Comparison of ENCODE assay signal across 25 cellular contexts in the genomic region with DNA sequence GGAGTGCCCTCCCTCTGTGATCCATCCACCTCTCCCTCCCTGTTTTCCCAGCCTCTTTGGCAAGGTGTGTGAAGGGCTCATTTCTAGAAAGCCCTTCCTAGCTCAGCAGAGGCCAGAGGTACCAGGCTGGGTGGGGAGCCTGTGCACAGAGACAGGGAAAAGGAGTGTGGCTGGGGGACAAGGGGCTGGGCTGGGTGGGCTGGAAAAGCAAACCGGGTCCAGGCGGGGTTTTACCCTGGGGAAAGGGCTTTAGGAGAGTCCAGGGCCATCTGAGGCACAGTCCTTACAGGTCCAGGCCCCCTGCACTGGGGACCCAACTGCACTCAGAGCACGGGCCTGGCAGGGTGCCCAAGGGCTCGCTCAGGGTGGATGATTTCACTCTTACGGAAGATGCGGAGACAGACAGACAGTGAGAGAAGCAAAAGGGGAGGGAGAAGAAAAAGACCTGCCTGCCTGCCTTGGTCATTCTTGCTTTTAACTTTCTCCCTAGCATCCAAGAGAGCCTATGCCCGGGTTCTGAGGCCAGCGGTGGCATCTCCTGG. TPM values are rescaled to one million over a fixed set of nuclear protein-coding genes. Genes with fewer than 3 reads are reported as not detected.
DNase-seq lines count a peak whose midpoint lies in the region; ATAC-seq, FAIRE-seq and TF ChIP-seq lines count a peak whose summit lies in the region.
"Had no signal": no experiment of that assay in that cellular context is flagged by ENCODE, and none has a peak within 500 bp of the region (broad histone marks: within the 10 kb centered on the region; RNA-seq: fewer than 3 reads in every experiment).

No MANE protein-coding gene starts in this region.

- no peak overlapping the region for H2BK20ac ChIP-seq in H1 (ENCODE audit: low read length)

- H3K9me3 ChIP-seq in H1 (ENCODE audit: insufficient read depth in 2 of 2, low read depth in 1 of 2, low read length in 1 of 2): no peaks in the 10 kb centered on the region
- H3K9me3 ChIP-seq: Caco-2, Peyer's patch had no signal

- DNase-seq in NCI-H524 (lab: John Stamatoyannopoulos, UW) (peak; percentile 22 to 47), NCI-H524 treated with DMSO at 0.1 percent for 48 hours (lab: John Stamatoyannopoulos, UW) (no peak), NCI-H69 (lab: John Stamatoyannopoulos, UW) (peak; percentile 40), H1 (ENCODE audit: low read depth in 1 of 2, low spot score in 2 of 2) (no peak), HPDE6-E6E7 (ENCODE audit: extremely low spot score) (no peak), NCI-H1694 (lab: John Stamatoyannopoulos, UW) (no peak)
- DNase-seq: Caco-2; CD8-positive, alpha-beta T cell; H9; Kasumi-1; NCI-H1092 treated with DMSO at 0.1 percent for 48 hours; NCI-H2227 treated with DMSO at 0.1 percent for 48 hours; NCI-H82; OCI-M1; SIG-M5 had no signal

- no peak for FAIRE-seq in H1 (lab: Jason Lieb, UNC)
- FAIRE-seq: GM18507 had no signal

- no peak overlapping the region for H3K56ac ChIP-seq in H1 (replicated peaks; ENCODE audit: insufficient read length, low read depth, low read length)

- CTCF ChIA-PET in H1 (lab: Charles Lee; ENCODE audit: partially characterized antibody): interaction anchor here (1.2 to 5.2 kb wide), 6 partner anchors 9 to 151 kb away, joined by 3 to 50 read pairs (median 6); a partner anchor contains a TSS

- H2AFZ ChIP-seq in H1 (ENCODE audit: low read length): no peak overlapping the region
- H2AFZ ChIP-seq: GM23248 had no signal

- no peak overlapping the region for H4K91ac ChIP-seq in H1 (replicated peaks; ENCODE audit: insufficient read length, low read length)

- no peak overlapping the region for H3K9ac ChIP-seq in H1 (replicated peaks in 1 of 4; ENCODE audit: extremely low read depth in 1 of 4, low read depth in 3 of 4, low read length in 3 of 4)
- H3K9ac ChIP-seq: GM23248 had no signal

- TF ChIP-seq EP300 in H1 (IDR thresholded peaks at IDR 0.05; ENCODE audit: borderline replicate concordance in 1 of 2, low read depth in 2 of 2, low read length in 2 of 2): no peak

- no peak overlapping the region for H3K4me3 ChIP-seq in H1 (ENCODE audit: extremely low read depth in 1 of 4, insufficient read depth in 2 of 4, low read depth in 3 of 4, low read length in 4 of 4)
- H3K4me3 ChIP-seq: GM23248, Peyer's patch, SK-N-MC had no signal

- TF ChIP-seq CTCF in H1 (IDR thresholded peaks at IDR 0.05; ENCODE audit: control extremely low read depth in 1 of 3, insufficient read depth in 1 of 3, low read depth in 1 of 3, low read length in 3 of 3): no peak

- H3K27me3 ChIP-seq in H1 (replicated peaks in 1 of 4; ENCODE audit: control insufficient read depth in 3 of 4, extremely low read depth in 1 of 4, insufficient read depth in 3 of 4, low read length in 3 of 4): peaks cover 0 to 34% (median 16%) of the 10 kb centered on the region in 4 experiments; a peak in 6 of 7 replicates
- H3K27me3 ChIP-seq: Peyer's patch had no signal

- no peak for TF ChIP-seq POLR2A in H1 (IDR thresholded peaks at IDR 0.05; ENCODE audit: control extremely low read depth in 1 of 2, low read depth in 2 of 2, low read length in 2 of 2)

- TF ChIP-seq RAD21 in H1 (IDR thresholded peaks at IDR 0.05 in 1 of 2, conservative IDR thresholded peaks at IDR 0.05 in 1 of 2; ENCODE audit: low read depth in 2 of 2, low read length in 2 of 2): no peak

- H4K20me1 ChIP-seq in H1 (replicated peaks in 1 of 2; ENCODE audit: control insufficient read depth in 1 of 2, insufficient read depth in 2 of 2, low read length in 2 of 2): no peaks in the 10 kb centered on the region

- WGBS in H1 (ENCODE audit: extremely low coverage in 1 of 2, insufficient coverage in 1 of 2, insufficient read length in 1 of 2, insufficient replicate concordance in 2 of 2, low coverage in 1 of 2, low lambda C conversion rate in 2 of 2, missing lambda C conversion rate in 1 of 2), 2 experiments: 89% methylated on average over 7 of the region's 8 CpGs; no CpG with 5 or more reads in 1 of the 2 experiments

- H3K36me3 ChIP-seq in H1 (ENCODE audit: control insufficient read depth in 2 of 4, insufficient read depth in 4 of 4, low read length in 3 of 4): no peaks in the 10 kb centered on the region
- H3K36me3 ChIP-seq: Peyer's patch had no signal

- H3K23me2 ChIP-seq in H1 (ENCODE audit: low read depth, low read length): 0 out of 2 replicates have a peak, but pooled peaks cover 1% of the 10 kb centered on the region

- H3K14ac ChIP-seq in H1 (ENCODE audit: insufficient read length): no peak overlapping the region

- ATAC-seq in HG03460 (IDR thresholded peaks at IDR 0.05; ENCODE audit: unreplicated experiment): no peak
- ATAC-seq: CD8-positive, alpha-beta T cell had no signal

- no peak overlapping the region for H2BK5ac ChIP-seq in H1 (ENCODE audit: low read depth, low read length)

- H3K18ac ChIP-seq in H1 (ENCODE audit: extremely low read depth, low read length): no peak overlapping the region

- no peaks in the 10 kb centered on the region for H3K79me1 ChIP-seq in H1 (ENCODE audit: low read depth, low read length)

- no peak overlapping the region for H3K4me2 ChIP-seq in H1 (ENCODE audit: insufficient read depth in 1 of 2, low read depth in 2 of 2, low read length in 2 of 2)

- no peak overlapping the region for H2AK5ac ChIP-seq in H1 (ENCODE audit: low read depth, low read length)

- H3K23ac ChIP-seq in H1 (ENCODE audit: insufficient read length): no peak overlapping the region

- no peak overlapping the region for H2BK120ac ChIP-seq in H1 (replicated peaks; ENCODE audit: low read depth, low read length)

- no peak overlapping the region for H2BK12ac ChIP-seq in H1 (ENCODE audit: low read depth, low read length)

- H4K8ac ChIP-seq in H1 (ENCODE audit: extremely low read depth, insufficient read depth, low read length): no peak overlapping the region

- H4K5ac ChIP-seq in H1 (ENCODE audit: insufficient read length, low read depth, low read length): no peak overlapping the region

- POLR2A ChIA-PET in H1 (lab: Charles Lee; ENCODE audit: partially characterized antibody): no interaction called here

- H3K27ac ChIP-seq in H1 (ENCODE audit: low read depth, low read length): no peak overlapping the region
- H3K27ac ChIP-seq: C4-2B, GM23248, Peyer's patch, SK-N-MC had no signal

- H3K4ac ChIP-seq in H1 (replicated peaks; ENCODE audit: insufficient read length, low read depth, low read length): no peak overlapping the region

- H3K79me2 ChIP-seq in H1 (ENCODE audit: control insufficient read depth in 1 of 2, insufficient read depth in 2 of 2, low read length in 2 of 2): no peaks in the 10 kb centered on the region

- H3K4me1 ChIP-seq in H1 (replicated peaks in 1 of 4; ENCODE audit: control insufficient read depth in 3 of 4, insufficient read depth in 4 of 4, low read length in 3 of 4): peaks cover 0 to 18% (median 10%) of the 10 kb centered on the region in 4 experiments; a peak in 6 of 7 replicates
- H3K4me1 ChIP-seq: Caco-2, Peyer's patch had no signal

- 0 out of 2 replicates have a peak overlapping the region, but pooled peaks have one; percentile 46 for H2BK15ac ChIP-seq in H1 (ENCODE audit: low read length)

TF ChIP-seq in H1, 55 proteins besides CTCF, POLR2A, EP300 and RAD21 (continues in another document):
- TF ChIP-seq NRF1 (IDR thresholded peaks at IDR 0.05; ENCODE audit: low read depth, low read length): no peak
- no peak for TF ChIP-seq JUN (IDR thresholded peaks at IDR 0.05; ENCODE audit: low read depth, low read length)
- TF ChIP-seq SAP30 (IDR thresholded peaks at IDR 0.05; ENCODE audit: insufficient read depth, insufficient replicate concordance, low read length): no peak
- no peak for TF ChIP-seq PHF8 (conservative IDR thresholded peaks at IDR 0.05; ENCODE audit: low read depth, low read length)
- TF ChIP-seq SIN3A (conservative IDR thresholded peaks at IDR 0.05 in 1 of 2, IDR thresholded peaks at IDR 0.05 in 1 of 2; ENCODE audit: low read depth in 1 of 2, low read length in 2 of 2): no peak
- no peak for TF ChIP-seq HDAC6 (IDR thresholded peaks at IDR 0.05; ENCODE audit: low read depth, low read length)
- TF ChIP-seq, protein P1, sequence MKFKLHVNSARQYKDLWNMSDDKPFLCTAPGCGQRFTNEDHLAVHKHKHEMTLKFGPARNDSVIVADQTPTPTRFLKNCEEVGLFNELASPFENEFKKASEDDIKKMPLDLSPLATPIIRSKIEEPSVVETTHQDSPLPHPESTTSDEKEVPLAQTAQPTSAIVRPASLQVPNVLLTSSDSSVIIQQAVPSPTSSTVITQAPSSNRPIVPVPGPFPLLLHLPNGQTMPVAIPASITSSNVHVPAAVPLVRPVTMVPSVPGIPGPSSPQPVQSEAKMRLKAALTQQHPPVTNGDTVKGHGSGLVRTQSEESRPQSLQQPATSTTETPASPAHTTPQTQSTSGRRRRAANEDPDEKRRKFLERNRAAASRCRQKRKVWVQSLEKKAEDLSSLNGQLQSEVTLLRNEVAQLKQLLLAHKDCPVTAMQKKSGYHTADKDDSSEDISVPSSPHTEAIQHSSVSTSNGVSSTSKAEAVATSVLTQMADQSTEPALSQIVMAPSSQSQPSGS (IDR thresholded peaks at IDR 0.05; ENCODE audit: low read length): no peak

RNA-seq across cellular contexts. Expression of a gene that starts 7.0 kb away (rescaled TPM):
- total RNA-seq in H1 (2021; fragmentation: NEBNext Ultra II Directional; extraction: Animal tissue kit (Norgen Biotek cat#: 25700)): 0.55 and 0.56 TPM in 2 replicates
- 1.2 and 1.7 TPM in 2 replicates for polyA plus RNA-seq in H1 (2011; rRNA removed)
- 1.3 TPM for polyA plus RNA-seq in H1 (2011; cell fraction: cytosol; rRNA removed)
- 2.9 TPM for polyA plus RNA-seq in H1 (2011; cell fraction: nucleus; rRNA removed)
- polyA plus RNA-seq in H1 (2012, experiment 1 of 2): 0.37 to 1.0 TPM (median 0.62 TPM) in 4 replicates
- 0.56 TPM for polyA plus RNA-seq in H1 (2012, experiment 2 of 2)
- 0.53 TPM for polyA plus RNA-seq in H1 (2013, experiment 1 of 2)
- 0.42 TPM for polyA plus RNA-seq in H1 (2013, experiment 2 of 2)
- 0.66 and 3.0 TPM in 2 replicates for polyA minus RNA-seq in H1 (2011; rRNA and poly(A)+ RNA removed)
- polyA minus RNA-seq in H1 (2011; cell fraction: cytosol; rRNA and poly(A)+ RNA removed): not detected
- polyA minus RNA-seq in H1 (2011; cell fraction: nucleus; rRNA and poly(A)+ RNA removed): 1.1 TPM
- total RNA-seq: A673; Caco-2; CD8-positive, alpha-beta T cell; GM23248; M059J; NCI-H460; T-helper 1 cell treated with Interleukin-12 subunit alpha and Interleukin-12 subunit beta and Interleukin-4 antibody, amounts not matched to agents 30 ng/mL and 1 ng/mL, for 36 hours had no signal
- polyA plus RNA-seq: GM23248 had no signal

RNA-seq across cellular contexts. Expression of a gene that starts 53.6 kb away (rescaled TPM):
- total RNA-seq in H1 (2021; fragmentation: NEBNext Ultra II Directional; extraction: Animal tissue kit (Norgen Biotek cat#: 25700)): not detected in 2 replicates
- polyA plus RNA-seq in H1 (2011; rRNA removed): not detected in 2 replicates
- polyA plus RNA-seq in H1 (2011; cell fraction: cytosol; rRNA removed): not detected
- polyA plus RNA-seq in H1 (2011; cell fraction: nucleus; rRNA removed): not detected
- polyA plus RNA-seq in H1 (2012, experiment 1 of 2): not detected in 4 replicates
- not detected for polyA plus RNA-seq in H1 (2012, experiment 2 of 2)
- polyA plus RNA-seq in H1 (2013, experiment 1 of 2): not detected
- not detected for polyA plus RNA-seq in H1 (2013, experiment 2 of 2)
- polyA minus RNA-seq in H1 (2011; rRNA and poly(A)+ RNA removed): not detected in 2 replicates
- not detected for polyA minus RNA-seq in H1 (2011; cell fraction: cytosol; rRNA and poly(A)+ RNA removed)
- polyA minus RNA-seq in H1 (2011; cell fraction: nucleus; rRNA and poly(A)+ RNA removed): not detected
- total RNA-seq: A673; Caco-2; CD8-positive, alpha-beta T cell; GM23248; H9; M059J; NCI-H460; Peyer's patch; T-helper 1 cell treated with Interleukin-12 subunit alpha and Interleukin-12 subunit beta and Interleukin-4 antibody, amounts not matched to agents 30 ng/mL and 1 ng/mL, for 36 hours had no signal
- polyA plus RNA-seq: GM23248 had no signal

Comparison
In these comparisons a context has a peak if more than half of its experiments do, and no peak if none do; other contexts are left out.
1. DNase-seq: peak in NCI-H524 (2 of 2) and NCI-H69 (single experiment); none in NCI-H524 treated with DMSO at 0.1 percent for 48 hours (single experiment), H1 (0 of 2), HPDE6-E6E7 (single experiment) and NCI-H1694 (single experiment).